In genomic region chr4:8067274-8067936, GRCh38 we compare ENCODE assay signal across 27 cellular contexts.
"Had no signal": no experiment of that assay in that cellular context is flagged by ENCODE, and none has a peak within 500 bp of the region (broad histone marks: within the 10 kb centered on the region; RNA-seq: fewer than 3 reads in every experiment).

No MANE protein-coding gene starts in this region.

- H3K27me3 ChIP-seq: adrenal gland, cardiac muscle cell, dorsolateral prefrontal cortex, pancreas, testis, transverse colon had no signal

- H3K4me1 ChIP-seq: adrenal gland, pancreas, prostate gland, testis, transverse colon had no signal

- ATAC-seq: effector memory CD8-positive, alpha-beta T cell; pancreas; stimulated activated naive CD8-positive, alpha-beta T cell treated with anti-CD3 and anti-CD28 coated beads, Interleukin-15, Interleukin-2, amounts not matched to agents 100 U/mL and 50 U/mL, for 24 hours had no signal

- DNase-seq: activated CD4-positive, alpha-beta memory T cell treated with anti-CD3 and anti-CD28 coated beads for 36 hours; activated CD4-positive, alpha-beta T cell treated with anti-CD3 and anti-CD28 coated beads, Interleukin-2, amount 10 ng/mL, durations not matched to agents 24 days and 14 days; activated CD4-positive, CD25-positive, alpha-beta regulatory T cell treated with anti-CD3 and anti-CD28 coated beads, Interleukin-2, amount 50 U/mL, for 72 hours; activated CD8-positive, alpha-beta memory T cell treated with anti-CD3 and anti-CD28 coated beads, Interleukin-2, amount 50 U/mL, for 4 hours; activated effector memory CD4-positive, alpha-beta T cell treated with anti-CD3 and anti-CD28 coated beads, Interleukin-2, amount 50 U/mL, for 16 hours; activated naive CD4-positive, alpha-beta T cell treated with anti-CD3 and anti-CD28 coated beads for 36 hours; activated naive CD8-positive, alpha-beta T cell treated with anti-CD3 and anti-CD28 coated beads for 36 hours; activated T-cell treated with anti-CD3 and anti-CD28 coated beads, Interleukin-2, amount 50 U/mL, for 1 hour; adrenal gland; aorta; dorsolateral prefrontal cortex; effector memory CD8-positive, alpha-beta T cell; erythroblast; mammary epithelial cell; naive B cell; nephron progenitor cell; pancreas; stimulated activated CD4-positive, alpha-beta T cell treated with anti-CD3 and anti-CD28 coated beads, Interleukin-12 subunit alpha, Interleukin-12 subunit beta, amount 100 ng/mL, for 4 hours; stimulated activated CD4-positive, alpha-beta T cell treated with anti-CD3 and anti-CD28 coated beads, Interleukin-4, amount 100 ng/mL, for 1 hour; stimulated activated naive CD8-positive, alpha-beta T cell treated with anti-CD3 and anti-CD28 coated beads, Interleukin-15, Interleukin-2, amounts not matched to agents 100 U/mL and 50 U/mL, for 24 hours; T-helper 2 cell; testis; transverse colon had no signal

- H3K36me3 ChIP-seq: adrenal gland, cardiac muscle cell, pancreas, prostate gland, transverse colon had no signal

- FAIRE-seq: pancreas had no signal

- H3K27ac ChIP-seq: adrenal gland, cardiac muscle cell, coronary artery, pancreas, prostate gland, skin epidermis, testis, transverse colon had no signal

- H3K4me3 ChIP-seq: adrenal gland, cardiac muscle cell, coronary artery, dorsolateral prefrontal cortex, pancreas, prostate gland, skin epidermis, testis, transverse colon had no signal

- H3K9me3 ChIP-seq: pancreas, prostate gland, testis had no signal
